ENCODE assay signal across 1 cellular context in the genomic region with DNA sequence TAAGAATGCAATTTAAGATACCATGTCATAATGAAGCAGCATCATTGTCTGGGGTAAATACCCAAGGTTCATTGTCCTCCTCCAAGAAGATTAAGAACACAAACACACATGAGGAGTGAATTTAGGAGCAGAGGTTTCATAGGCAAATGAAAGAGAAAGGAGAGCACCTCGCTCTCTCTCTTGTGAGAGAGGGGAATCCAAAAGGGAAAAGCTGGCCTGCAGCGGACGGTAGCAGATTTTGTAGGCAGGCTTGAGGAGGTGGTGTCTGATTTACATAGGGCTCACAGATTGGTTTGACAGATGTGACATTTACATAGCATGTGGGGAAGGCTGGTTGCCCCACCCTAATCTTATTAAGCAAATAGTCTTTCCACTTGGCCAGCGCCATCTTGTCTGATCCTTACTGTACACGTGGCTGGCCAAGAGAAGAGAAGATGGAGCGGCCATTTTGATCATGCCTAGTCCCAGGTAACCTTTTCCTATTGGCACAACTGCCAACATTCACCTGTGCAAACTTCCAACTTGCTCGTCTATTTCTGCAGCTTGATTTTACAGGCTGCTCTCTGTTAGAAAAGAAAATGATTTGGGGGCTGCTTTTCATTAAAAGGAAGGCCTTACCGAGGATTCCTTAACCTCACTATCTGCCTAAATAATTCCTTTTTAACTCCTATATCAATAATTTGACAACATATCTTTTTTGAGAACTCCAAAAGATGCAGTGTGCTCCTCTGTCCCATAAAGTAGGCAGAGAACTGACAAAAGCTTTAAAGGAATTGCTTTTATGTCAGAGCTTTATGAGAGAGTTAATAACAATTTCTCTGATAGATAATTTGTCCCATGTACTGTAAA.
TF ChIP-seq lines count a peak whose summit lies in the region.

No MANE protein-coding gene starts in this region.

TF ChIP-seq in H1, 55 proteins besides CTCF, POLR2A, EP300 and RAD21:
- TF ChIP-seq YY1 (IDR thresholded peaks at IDR 0.05; ENCODE audit: low read depth, low read length) = peak; percentile 63; the same call in 1 of the 2 replicates
- no peak for TF ChIP-seq RBBP5 (IDR thresholded peaks at IDR 0.05; ENCODE audit: borderline replicate concordance, low read depth, low read length)
